1 cellular context compared by ENCODE assay signal in the genomic region with DNA sequence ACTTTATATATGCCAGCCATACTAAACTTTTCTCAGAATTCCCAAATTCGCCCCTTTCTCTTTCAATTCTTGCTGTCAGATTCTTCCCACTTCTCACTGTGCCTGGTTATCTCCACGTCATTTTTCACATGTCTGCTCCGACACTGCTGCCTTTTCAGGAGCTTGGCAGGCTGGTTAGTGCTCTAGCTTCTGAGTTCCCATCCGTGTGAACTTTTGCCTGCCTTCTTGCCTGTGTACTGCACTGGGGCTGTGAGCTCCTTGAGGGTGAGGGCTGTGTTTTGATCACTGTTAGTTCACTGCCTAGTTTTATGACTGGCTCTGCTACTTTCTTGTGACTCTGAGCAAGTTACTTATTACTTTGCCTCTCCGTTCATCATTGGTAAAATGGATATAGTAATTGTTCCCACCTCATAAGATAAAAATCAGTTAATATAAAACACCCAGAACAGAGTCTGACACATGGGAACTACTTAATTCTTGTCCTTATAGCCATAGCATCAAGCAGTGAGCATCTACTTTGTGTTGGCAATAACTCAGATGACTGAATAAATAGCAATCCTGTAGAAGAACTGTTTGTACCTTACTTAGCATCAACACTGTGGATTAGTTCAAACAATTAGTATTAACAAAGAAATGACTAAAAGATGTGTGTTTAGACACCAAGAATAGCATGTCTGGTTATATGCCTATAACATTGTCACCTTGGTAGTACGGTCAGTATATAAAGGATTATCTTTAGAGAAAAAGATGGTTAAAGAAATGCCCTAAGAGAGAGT.
TF ChIP-seq lines count a peak whose summit lies in the region.

No MANE protein-coding gene starts in this region.

TF ChIP-seq in HCT116, 20 proteins besides CTCF, POLR2A, EP300 and RAD21 (continued from another document):
- TF ChIP-seq, protein P1, sequence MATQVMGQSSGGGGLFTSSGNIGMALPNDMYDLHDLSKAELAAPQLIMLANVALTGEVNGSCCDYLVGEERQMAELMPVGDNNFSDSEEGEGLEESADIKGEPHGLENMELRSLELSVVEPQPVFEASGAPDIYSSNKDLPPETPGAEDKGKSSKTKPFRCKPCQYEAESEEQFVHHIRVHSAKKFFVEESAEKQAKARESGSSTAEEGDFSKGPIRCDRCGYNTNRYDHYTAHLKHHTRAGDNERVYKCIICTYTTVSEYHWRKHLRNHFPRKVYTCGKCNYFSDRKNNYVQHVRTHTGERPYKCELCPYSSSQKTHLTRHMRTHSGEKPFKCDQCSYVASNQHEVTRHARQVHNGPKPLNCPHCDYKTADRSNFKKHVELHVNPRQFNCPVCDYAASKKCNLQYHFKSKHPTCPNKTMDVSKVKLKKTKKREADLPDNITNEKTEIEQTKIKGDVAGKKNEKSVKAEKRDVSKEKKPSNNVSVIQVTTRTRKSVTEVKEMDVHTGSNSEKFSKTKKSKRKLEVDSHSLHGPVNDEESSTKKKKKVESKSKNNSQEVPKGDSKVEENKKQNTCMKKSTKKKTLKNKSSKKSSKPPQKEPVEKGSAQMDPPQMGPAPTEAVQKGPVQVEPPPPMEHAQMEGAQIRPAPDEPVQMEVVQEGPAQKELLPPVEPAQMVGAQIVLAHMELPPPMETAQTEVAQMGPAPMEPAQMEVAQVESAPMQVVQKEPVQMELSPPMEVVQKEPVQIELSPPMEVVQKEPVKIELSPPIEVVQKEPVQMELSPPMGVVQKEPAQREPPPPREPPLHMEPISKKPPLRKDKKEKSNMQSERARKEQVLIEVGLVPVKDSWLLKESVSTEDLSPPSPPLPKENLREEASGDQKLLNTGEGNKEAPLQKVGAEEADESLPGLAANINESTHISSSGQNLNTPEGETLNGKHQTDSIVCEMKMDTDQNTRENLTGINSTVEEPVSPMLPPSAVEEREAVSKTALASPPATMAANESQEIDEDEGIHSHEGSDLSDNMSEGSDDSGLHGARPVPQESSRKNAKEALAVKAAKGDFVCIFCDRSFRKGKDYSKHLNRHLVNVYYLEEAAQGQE (IDR thresholded peaks at IDR 0.05; ENCODE audit: low read depth), result no peak
- TF ChIP-seq SRF (IDR thresholded peaks at IDR 0.05; ENCODE audit: low read depth) (no peak), SP1 (IDR thresholded peaks at IDR 0.05; ENCODE audit: low read depth) (no peak)
TF ChIP-seq in HCT116: peak in this region for 1.
